ENCODE assay signal across 18 cellular contexts in genomic region chr13:94537740-94538630, GRCh38. TPM values are rescaled to one million over a fixed set of nuclear protein-coding genes. Genes with fewer than 3 reads are reported as not detected.
A peak's percentile ranks its signal among the peaks of the same experiment; 100 is the strongest.
DNase-seq lines count a peak whose midpoint lies in the region; ATAC-seq, FAIRE-seq and TF ChIP-seq lines count a peak whose summit lies in the region.
"Had no signal": no experiment of that assay in that cellular context is flagged by ENCODE, and none has a peak within 500 bp of the region (broad histone marks: within the 10 kb centered on the region; RNA-seq: fewer than 3 reads in every experiment).

No MANE protein-coding gene starts in this region.

- no peak overlapping the region for H3K27ac Mint-ChIP-seq in activated T-cell treated with anti-CD3 and anti-CD28 coated beads, Interleukin-2, amount 50 U/mL, for 24 hours

- intact Hi-C loops in left lung (cut with DNase I) = no loop called here

- H3K27ac ChIP-seq in left lung = no peak overlapping the region
- H3K27ac ChIP-seq: C4-2B had no signal

- H3K9me3 Mint-ChIP-seq in activated T-cell treated with anti-CD3 and anti-CD28 coated beads, Interleukin-2, amount 50 U/mL, for 24 hours = no peaks in the 10 kb centered on the region

- no peaks in the 10 kb centered on the region for H3K27me3 Mint-ChIP-seq in activated T-cell treated with anti-CD3 and anti-CD28 coated beads, Interleukin-2, amount 50 U/mL, for 24 hours

- ATAC-seq in left lung = peak; percentile 91

- H3K36me3 Mint-ChIP-seq in activated T-cell treated with anti-CD3 and anti-CD28 coated beads, Interleukin-2, amount 50 U/mL, for 24 hours (ENCODE audit: low read depth) = no peaks in the 10 kb centered on the region

- DNase-seq in HT1080 (ENCODE audit: low read depth) = peak; percentile 59
- DNase-seq in bronchial epithelial cell (ENCODE audit: low read depth) = peak; percentile 57
- DNase-seq in left lung = no peak
- no peak for DNase-seq in activated T-cell treated with anti-CD3 and anti-CD28 coated beads, Interleukin-2, amount 50 U/mL, for 24 hours
- DNase-seq in germinal center (ENCODE audit: low spot score) = no peak
- DNase-seq in GM12892 (ENCODE audit: insufficient read length) = no peak
- no peak for DNase-seq in AML-193 (lab: John Stamatoyannopoulos, UW)
- DNase-seq: ACHN, DMS79, NCI-H1105, NCI-H1694, NCI-H2081 treated with DMSO at 0.1 percent for 48 hours, NCI-H748 treated with DMSO at 0.1 percent for 48 hours, RPMI8226, SIG-M5 had no signal

- TF ChIP-seq CTCF in bronchial epithelial cell (IDR thresholded peaks at IDR 0.05; ENCODE audit: insufficient read depth, low read length, severe bottlenecking) = no peak
- no peak for TF ChIP-seq CTCF in left lung (IDR thresholded peaks at IDR 0.05)

- no peaks in the 10 kb centered on the region for H3K36me3 ChIP-seq in bronchial epithelial cell (ENCODE audit: control insufficient read depth, insufficient read depth, low read length)
- no peaks in the 10 kb centered on the region for H3K36me3 ChIP-seq in left lung
- H3K36me3 ChIP-seq: HAP-1 had no signal

- no peak for TF ChIP-seq POLR2A in GM12892 (IDR thresholded peaks at IDR 0.05; ENCODE audit: low read depth, low read length)

- H3K4me3 ChIP-seq in bronchial epithelial cell (ENCODE audit: low read depth, low read length) (no peak overlapping the region), left lung (no peak overlapping the region)
- H3K4me3 ChIP-seq: HAP-1 had no signal

- peaks cover 11% of the 10 kb centered on the region for H3K4me1 Mint-ChIP-seq in activated T-cell treated with anti-CD3 and anti-CD28 coated beads, Interleukin-2, amount 50 U/mL, for 24 hours (ENCODE audit: low read depth)

- no peaks in the 10 kb centered on the region for H3K4me1 ChIP-seq in left lung
- H3K4me1 ChIP-seq: HAP-1 had no signal

- FAIRE-seq in bronchial epithelial cell (lab: Jason Lieb, UNC) (no peak), GM12892 (lab: Jason Lieb, UNC) (no peak)

- H3K27me3 ChIP-seq in bronchial epithelial cell (ENCODE audit: control insufficient read depth, insufficient read depth, low read length) (no peaks in the 10 kb centered on the region), left lung (no peaks in the 10 kb centered on the region)

- H3K9me3 ChIP-seq in left lung = no peaks in the 10 kb centered on the region
- H3K9me3 ChIP-seq: HAP-1 had no signal

- H3K4me3 Mint-ChIP-seq in activated T-cell treated with anti-CD3 and anti-CD28 coated beads, Interleukin-2, amount 50 U/mL, for 24 hours = no peak overlapping the region

RNA-seq across cellular contexts. Expression of gene TGDS, which starts 58.0 kb away (rescaled TPM):
- 14.6 and 16.0 TPM in 2 replicates for total RNA-seq in HT1080 (2014; rRNA removed; shearing (Covaris generic))
- 18.9 and 22.1 TPM in 2 replicates for polyA plus RNA-seq in HT1080 (2015; cell fraction: cytosol; rRNA removed)
- 28.2 and 28.4 TPM in 2 replicates for polyA plus RNA-seq in HT1080 (2015; cell fraction: nucleus; rRNA removed)
- total RNA-seq in bronchial epithelial cell = 9.5 and 15.5 TPM in 2 replicates
- total RNA-seq in left lung = 10 to 100 TPM in 1 of 2 donors, 1 to 10 TPM in 1; 9.9 to 11.4 TPM
- polyA plus RNA-seq in GM12892 (2012; ENCODE audit: missing spikeins) = 17.8 TPM

RNA-seq across cellular contexts. Expression of gene DCT, which starts 58.5 kb away (rescaled TPM):
- total RNA-seq in HT1080 (2014; rRNA removed; shearing (Covaris generic)) = 2.2 and 3.2 TPM in 2 replicates
- polyA plus RNA-seq in HT1080 (2015; cell fraction: cytosol; rRNA removed) = 1.6 and 3.4 TPM in 2 replicates
- 7.1 and 8.5 TPM in 2 replicates for polyA plus RNA-seq in HT1080 (2015; cell fraction: nucleus; rRNA removed)
- total RNA-seq in bronchial epithelial cell = under 0.01 TPM in 1 of 2 replicates, not detected in the other
- under 1 TPM in 1 of 2 donors, not detected in 1; 0.06 TPM for total RNA-seq in left lung
- 0.15 TPM for polyA plus RNA-seq in GM12892 (2012; ENCODE audit: missing spikeins)
- total RNA-seq: NCI-H460 had no signal

Comparison
In these comparisons a context has a peak if more than half of its experiments do, and no peak if none do; other contexts are left out.
1. DNase-seq: peak in HT1080 (single experiment) and bronchial epithelial cell (single experiment); none in left lung (0 of 2), activated T-cell treated with anti-CD3 and anti-CD28 coated beads, Interleukin-2, amount 50 U/mL, for 24 hours (single experiment), germinal center (single experiment), GM12892 (single experiment) and AML-193 (0 of 2).